12 cellular contexts compared by ENCODE assay signal in genomic region chr5:89301572-89302025, GRCh38.
A peak's percentile ranks its signal among the peaks of the same experiment; 100 is the strongest.
DNase-seq lines count a peak whose midpoint lies in the region; ATAC-seq and TF ChIP-seq lines count a peak whose summit lies in the region.
"Had no signal": no experiment of that assay in that cellular context is flagged by ENCODE, and none has a peak within 500 bp of the region (broad histone marks: within the 10 kb centered on the region; RNA-seq: fewer than 3 reads in every experiment).

No MANE protein-coding gene starts in this region.

- no peaks in the 10 kb centered on the region for H3K27me3 ChIP-seq in smooth muscle cell (ENCODE audit: low read depth)

- H3K4me1 Mint-ChIP-seq in activated CD4-positive, alpha-beta T cell treated with anti-CD3 and anti-CD28 coated beads for 36 hours: peaks cover 2% of the 10 kb centered on the region

- ATAC-seq in HG02642 (IDR thresholded peaks at IDR 0.05; ENCODE audit: poor library complexity, unreplicated experiment): peak; percentile 82
- ATAC-seq in HG03439 (IDR thresholded peaks at IDR 0.05; ENCODE audit: unreplicated experiment): peak; percentile 68
- ATAC-seq in activated CD4-positive, alpha-beta T cell treated with anti-CD3 and anti-CD28 coated beads for 36 hours: no peak

- TF ChIP-seq POLR2A in GM19099 (IDR thresholded peaks at IDR 0.05; ENCODE audit: extremely low read depth, insufficient read length, low read depth): peak; percentile 19

- no peak overlapping the region for H3K4me3 ChIP-seq in smooth muscle cell
- H3K4me3 ChIP-seq: GM23248, thoracic aorta had no signal

- no peak overlapping the region for H3K27ac ChIP-seq in smooth muscle cell (ENCODE audit: low read depth)
- H3K27ac ChIP-seq: GM23248, thoracic aorta had no signal

- 94% methylated on average over 3 of the region's 3 CpGs for WGBS in smooth muscle cell (ENCODE audit: low lambda C conversion rate)

- H3K4me2 ChIP-seq in smooth muscle cell: no peak overlapping the region

- H3K9me3 Mint-ChIP-seq in activated CD4-positive, alpha-beta T cell treated with anti-CD3 and anti-CD28 coated beads for 36 hours (ENCODE audit: low read depth): no peaks in the 10 kb centered on the region

- CTCF ChIA-PET in activated CD4-positive, alpha-beta T cell treated with anti-CD3 and anti-CD28 coated beads for 36 hours (lab: Charles Lee): no interaction called here

- DNase-seq in SK-N-DZ (ENCODE audit: low spot score) (no peak), smooth muscle cell (lab: John Stamatoyannopoulos, UW; ENCODE audit: unreplicated experiment) (no peak), SIG-M5 (lab: John Stamatoyannopoulos, UW) (no peak)
- no peak for DNase-seq in activated CD4-positive, alpha-beta T cell treated with anti-CD3 and anti-CD28 coated beads for 36 hours
- DNase-seq: DMS53, GM23248, NCI-H524 treated with DMSO at 0.1 percent for 48 hours, T-helper 1 cell had no signal

- no peaks in the 10 kb centered on the region for H3K27me3 Mint-ChIP-seq in activated CD4-positive, alpha-beta T cell treated with anti-CD3 and anti-CD28 coated beads for 36 hours

- no peak overlapping the region for H2AFZ ChIP-seq in smooth muscle cell (ENCODE audit: low read depth)
- H2AFZ ChIP-seq: GM23248 had no signal

- H3K27ac Mint-ChIP-seq in activated CD4-positive, alpha-beta T cell treated with anti-CD3 and anti-CD28 coated beads for 36 hours: no peak overlapping the region

- intact Hi-C loops in activated CD4-positive, alpha-beta T cell treated with anti-CD3 and anti-CD28 coated beads for 36 hours (cut with DNase I, micrococcal nuclease): no loop called here

- no peaks in the 10 kb centered on the region for H3K79me2 ChIP-seq in smooth muscle cell (ENCODE audit: low read depth)

- no peak overlapping the region for H3K4me3 Mint-ChIP-seq in activated CD4-positive, alpha-beta T cell treated with anti-CD3 and anti-CD28 coated beads for 36 hours

- H3K36me3 ChIP-seq in smooth muscle cell (ENCODE audit: low read depth): no peaks in the 10 kb centered on the region
- H3K36me3 ChIP-seq: thoracic aorta had no signal

- no peaks in the 10 kb centered on the region for H4K20me1 ChIP-seq in smooth muscle cell (ENCODE audit: low read depth)

- POLR2A ChIA-PET in activated CD4-positive, alpha-beta T cell treated with anti-CD3 and anti-CD28 coated beads for 36 hours (lab: Charles Lee): no interaction called here

- no peaks in the 10 kb centered on the region for H3K9me3 ChIP-seq in smooth muscle cell (replicated peaks; ENCODE audit: low read depth)
- H3K9me3 ChIP-seq: thoracic aorta had no signal

- TF ChIP-seq CTCF in smooth muscle cell (IDR thresholded peaks at IDR 0.05; ENCODE audit: borderline replicate concordance, insufficient read depth, poor library complexity, severe bottlenecking): no peak

- H3K4me1 ChIP-seq in smooth muscle cell (ENCODE audit: low read depth): no peaks in the 10 kb centered on the region

- H3K9ac ChIP-seq in smooth muscle cell (ENCODE audit: low read depth): no peak overlapping the region
- H3K9ac ChIP-seq: GM23248 had no signal

- no peaks in the 10 kb centered on the region for H3K36me3 Mint-ChIP-seq in activated CD4-positive, alpha-beta T cell treated with anti-CD3 and anti-CD28 coated beads for 36 hours (ENCODE audit: low read depth)

- H3F3A ChIP-seq in smooth muscle cell (ENCODE audit: low read depth): no peaks in the 10 kb centered on the region
